8 cellular contexts compared by ENCODE assay signal in genomic region chrX:155767101-155767878, GRCh38.
DNase-seq lines count a peak whose midpoint lies in the region; ATAC-seq and TF ChIP-seq lines count a peak whose summit lies in the region.

No MANE protein-coding gene starts in this region.

- no peaks in the 10 kb centered on the region for H4K20me1 ChIP-seq in OCI-LY7 (ENCODE audit: insufficient read depth, low read length)

- peak overlapping the region; percentile 12; the same call in 1 of the 2 replicates for H3K4me2 ChIP-seq in OCI-LY7 (ENCODE audit: low read length)

- intact Hi-C loops in OCI-LY7 (cut with micrococcal nuclease; ENCODE audit: unreplicated experiment): no loop called here

- H3K4me3 ChIP-seq in OCI-LY7 (ENCODE audit: low read depth, low read length, poor library complexity, severe bottlenecking): no peak overlapping the region
- peak overlapping the region; percentile 48 for H3K4me3 ChIP-seq in astrocyte of the spinal cord (ENCODE audit: low read depth, low read length)
- peak overlapping the region; percentile 66 for H3K4me3 ChIP-seq in retinal pigment epithelial cell (ENCODE audit: low read length)

- no peak overlapping the region for H2AFZ ChIP-seq in OCI-LY7 (ENCODE audit: low read length)

- DNase-seq in A172 (ENCODE audit: low spot score): peak; percentile 91
- no peak for DNase-seq in OCI-LY7 (ENCODE audit: low spot score)
- DNase-seq in astrocyte of the spinal cord (ENCODE audit: low read depth, low spot score): peak; percentile 80
- peak; percentile 56 for DNase-seq in iPS DF 19.7 (ENCODE audit: low read depth, low spot score)
- DNase-seq in retinal pigment epithelial cell (ENCODE audit: low read depth): peak; percentile 53
- no peak for DNase-seq in NCI-H146 treated with DMSO at 0.1 percent for 48 hours (lab: John Stamatoyannopoulos, UW; ENCODE audit: unreplicated experiment)

- BruUV-seq in OCI-LY7 (replicated peaks; lab: Mats Ljungman, UMichigan): no TSS peak

- CTCF ChIA-PET in OCI-LY7 (lab: Charles Lee; ENCODE audit: unreplicated experiment): no interaction called here

- in situ Hi-C loops in astrocyte of the spinal cord (cut with HindIII; ENCODE audit: low sequenced_read_pairs): no loop called here

- no peaks in the 10 kb centered on the region for H3K79me2 ChIP-seq in OCI-LY7 (ENCODE audit: insufficient read depth, low read depth, low read length)

- H3K9me3 ChIP-seq in OCI-LY7 (ENCODE audit: low read length): no peaks in the 10 kb centered on the region

- POLR2A ChIA-PET in OCI-LY7 (lab: Charles Lee): no interaction called here

- H3K9me2 ChIP-seq in OCI-LY7 (ENCODE audit: insufficient read depth, low read length): no peaks in the 10 kb centered on the region

- H3K36me3 ChIP-seq in OCI-LY7 (ENCODE audit: insufficient read depth, low read length): no peaks in the 10 kb centered on the region

- no peaks in the 10 kb centered on the region for H3K4me1 ChIP-seq in OCI-LY7 (ENCODE audit: insufficient read depth, low read length, poor library complexity, severe bottlenecking)

- no peak overlapping the region for H3K27ac ChIP-seq in OCI-LY7 (ENCODE audit: low read depth, low read length, poor library complexity, severe bottlenecking)

- ATAC-seq in GM18498 (IDR thresholded peaks at IDR 0.05; ENCODE audit: unreplicated experiment) (peak; percentile 51), HG02970 (IDR thresholded peaks at IDR 0.05; ENCODE audit: low FRiP score, unreplicated experiment) (no peak)

- TF ChIP-seq CTCF in OCI-LY7 (conservative IDR thresholded peaks at IDR 0.05; ENCODE audit: low read length): no peak
- no peak for TF ChIP-seq CTCF in astrocyte of the spinal cord (IDR thresholded peaks at IDR 0.05; ENCODE audit: low read depth, low read length)
- no peak for TF ChIP-seq CTCF in retinal pigment epithelial cell (conservative IDR thresholded peaks at IDR 0.05; ENCODE audit: low read depth, low read length)

Comparison
In these comparisons a context has a peak if more than half of its experiments do, and no peak if none do; other contexts are left out.
1. DNase-seq: peak in A172 (single experiment), astrocyte of the spinal cord (single experiment), iPS DF 19.7 (single experiment) and retinal pigment epithelial cell (single experiment); none in OCI-LY7 (single experiment) and NCI-H146 treated with DMSO at 0.1 percent for 48 hours (single experiment).